16 cellular contexts compared by ENCODE assay signal in genomic region chr9:95224371-95225015, GRCh38.
"Had no signal": no experiment of that assay in that cellular context is flagged by ENCODE, and none has a peak within 500 bp of the region (broad histone marks: within the 10 kb centered on the region; RNA-seq: fewer than 3 reads in every experiment).

No MANE protein-coding gene starts in this region.

- H3K36me3 ChIP-seq: cardiac muscle cell, esophagus squamous epithelium, upper lobe of left lung had no signal

- H3K9me3 Mint-ChIP-seq: activated CD8-positive, alpha-beta T cell treated with anti-CD3 and anti-CD28 coated beads for 36 hours; activated naive CD8-positive, alpha-beta T cell treated with anti-CD3 and anti-CD28 coated beads, Interleukin-2, amount 10 ng/mL, durations not matched to agents 7 days and 5 days; natural killer cell; stimulated activated naive CD8-positive, alpha-beta T cell treated with anti-CD3 and anti-CD28 coated beads, Interleukin-15, Interleukin-2, amounts not matched to agents 100 ng/mL and 50 ng/mL, for 24 hours; T-helper 2 cell treated with Interferon-gamma antibody and Interleukin-4, amounts not matched to agents 5 μg/mL and 100 μg/mL, for 36 hours had no signal

- H3K4me3 ChIP-seq: cardiac muscle cell, esophagus squamous epithelium, lung, psoas muscle, upper lobe of left lung had no signal

- H3K9me3 ChIP-seq: esophagus squamous epithelium, psoas muscle, upper lobe of left lung had no signal

- H3K4me1 Mint-ChIP-seq: activated CD4-positive, alpha-beta T cell treated with anti-CD3 and anti-CD28 coated beads for 36 hours had no signal

- ATAC-seq: activated CD4-positive, alpha-beta T cell treated with anti-CD3 and anti-CD28 coated beads for 36 hours; activated CD8-positive, alpha-beta T cell treated with anti-CD3 and anti-CD28 coated beads for 36 hours; psoas muscle had no signal

- H3K4me1 ChIP-seq: esophagus squamous epithelium, psoas muscle, upper lobe of left lung had no signal

- DNase-seq: activated CD4-positive, alpha-beta T cell treated with anti-CD3 and anti-CD28 coated beads for 36 hours; activated CD8-positive, alpha-beta memory T cell treated with anti-CD3 and anti-CD28 coated beads, Interleukin-2, amount 50 U/mL, for 48 hours; activated CD8-positive, alpha-beta T cell treated with anti-CD3 and anti-CD28 coated beads for 36 hours; activated naive CD8-positive, alpha-beta T cell treated with anti-CD3 and anti-CD28 coated beads, Interleukin-2, amount 10 ng/mL, durations not matched to agents 7 days and 5 days; aorta; esophagus squamous epithelium; hypothalamus; natural killer cell; nucleus accumbens; psoas muscle; stimulated activated CD4-positive, alpha-beta T cell treated with anti-CD3 and anti-CD28 coated beads, Interleukin-4, amount 100 ng/mL, for 24 hours; upper lobe of left lung had no signal

- H3K27ac Mint-ChIP-seq: activated CD4-positive, alpha-beta T cell treated with anti-CD3 and anti-CD28 coated beads for 36 hours; activated CD8-positive, alpha-beta T cell treated with anti-CD3 and anti-CD28 coated beads for 36 hours; activated naive CD8-positive, alpha-beta T cell treated with anti-CD3 and anti-CD28 coated beads, Interleukin-2, amount 10 ng/mL, durations not matched to agents 7 days and 5 days; natural killer cell; stimulated activated naive CD8-positive, alpha-beta T cell treated with anti-CD3 and anti-CD28 coated beads, Interleukin-15, Interleukin-2, amounts not matched to agents 100 ng/mL and 50 ng/mL, for 24 hours; T-helper 2 cell treated with Interferon-gamma antibody and Interleukin-4, amounts not matched to agents 5 μg/mL and 100 μg/mL, for 36 hours had no signal

- H3K27me3 ChIP-seq: cardiac muscle cell, esophagus squamous epithelium, upper lobe of left lung had no signal

- H3K27ac ChIP-seq: cardiac muscle cell, esophagus squamous epithelium, psoas muscle, upper lobe of left lung had no signal

- H3K36me3 Mint-ChIP-seq: natural killer cell had no signal

- H3K27me3 Mint-ChIP-seq: activated CD4-positive, alpha-beta T cell treated with anti-CD3 and anti-CD28 coated beads for 36 hours; activated CD8-positive, alpha-beta T cell treated with anti-CD3 and anti-CD28 coated beads for 36 hours; activated naive CD8-positive, alpha-beta T cell treated with anti-CD3 and anti-CD28 coated beads, Interleukin-2, amount 10 ng/mL, durations not matched to agents 7 days and 5 days; stimulated activated naive CD8-positive, alpha-beta T cell treated with anti-CD3 and anti-CD28 coated beads, Interleukin-15, Interleukin-2, amounts not matched to agents 100 ng/mL and 50 ng/mL, for 24 hours had no signal

- H3K4me3 Mint-ChIP-seq: activated CD4-positive, alpha-beta T cell treated with anti-CD3 and anti-CD28 coated beads for 36 hours; activated CD8-positive, alpha-beta T cell treated with anti-CD3 and anti-CD28 coated beads for 36 hours; activated naive CD8-positive, alpha-beta T cell treated with anti-CD3 and anti-CD28 coated beads, Interleukin-2, amount 10 ng/mL, durations not matched to agents 7 days and 5 days; natural killer cell; stimulated activated naive CD8-positive, alpha-beta T cell treated with anti-CD3 and anti-CD28 coated beads, Interleukin-15, Interleukin-2, amounts not matched to agents 100 ng/mL and 50 ng/mL, for 24 hours; T-helper 2 cell treated with Interferon-gamma antibody and Interleukin-4, amounts not matched to agents 5 μg/mL and 100 μg/mL, for 36 hours had no signal
